20 cellular contexts compared by ENCODE assay signal in the genomic region with DNA sequence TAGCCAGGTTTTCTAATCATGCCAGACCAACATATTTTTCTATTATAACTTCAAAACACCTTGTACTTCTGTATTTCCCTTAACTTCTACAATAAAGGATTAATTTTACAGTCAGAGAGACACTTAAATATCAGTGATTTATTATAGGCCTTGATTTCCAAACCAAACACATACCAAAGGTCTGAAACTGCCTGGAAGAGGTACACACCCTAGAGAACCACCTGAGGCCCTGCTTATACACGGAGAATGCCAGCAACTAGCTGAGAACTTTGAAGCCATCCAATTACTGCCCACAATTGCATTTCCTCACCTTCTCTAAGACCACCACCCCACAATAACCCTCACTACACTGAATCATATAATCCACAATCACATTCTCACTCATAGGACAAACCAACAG. TPM values are rescaled to one million over a fixed set of nuclear protein-coding genes. Genes with fewer than 3 reads are reported as not detected.
DNase-seq lines count a peak whose midpoint lies in the region; ATAC-seq, FAIRE-seq and TF ChIP-seq lines count a peak whose summit lies in the region.
"Had no signal": no experiment of that assay in that cellular context is flagged by ENCODE, and none has a peak within 500 bp of the region (broad histone marks: within the 10 kb centered on the region; RNA-seq: fewer than 3 reads in every experiment).

No MANE protein-coding gene starts in this region.

- peak overlapping the region; percentile 62 for H3K4me2 ChIP-seq in mammary epithelial cell (ENCODE audit: insufficient read depth, low read depth, low read length)
- H3K4me2 ChIP-seq in GM23338 = no peak overlapping the region
- H3K4me2 ChIP-seq: KMS-11 had no signal

- TF ChIP-seq CTCF in mammary epithelial cell (conservative IDR thresholded peaks at IDR 0.05 in 1 of 2, IDR thresholded peaks at IDR 0.05 in 1 of 2; ENCODE audit: extremely low read depth in 1 of 2, insufficient read depth in 1 of 2, low read depth in 1 of 2, low read length in 2 of 2) = no peak
- TF ChIP-seq CTCF in kidney (IDR thresholded peaks at IDR 0.05; ENCODE audit: borderline replicate concordance, extremely low read depth, insufficient read depth) = no peak
- TF ChIP-seq CTCF in transverse colon (IDR thresholded peaks at IDR 0.05) = no peak
- no peak for TF ChIP-seq CTCF in GM23338 (conservative IDR thresholded peaks at IDR 0.05; ENCODE audit: low read depth in 2 of 2)

- H2AFZ ChIP-seq in mammary epithelial cell (ENCODE audit: low read depth, low read length) (no peak overlapping the region), GM23338 (no peak overlapping the region)

- no peaks in the 10 kb centered on the region for H3K9me2 ChIP-seq in GM23338 (ENCODE audit: insufficient read depth)

- no peak overlapping the region for H3K4me3 Mint-ChIP-seq in GM23338
- H3K4me3 Mint-ChIP-seq: activated CD8-positive, alpha-beta T cell treated with anti-CD3 and anti-CD28 coated beads, Interleukin-2, amount 10 ng/mL, durations not matched to agents 7 days and 5 days had no signal

- DNase-seq in NCI-H69 (lab: John Stamatoyannopoulos, UW) (peak; percentile 4), mammary epithelial cell (peak; percentile 50), kidney (no peak), transverse colon (no peak), posterior vena cava (ENCODE audit: low spot score) (no peak), SIG-M5 treated with dmso at 0.1 percent for 504 hours (lab: John Stamatoyannopoulos, UW; ENCODE audit: unreplicated experiment) (no peak), GM23338 (ENCODE audit: low spot score) (no peak)
- DNase-seq: activated CD8-positive, alpha-beta T cell treated with anti-CD3 and anti-CD28 coated beads, Interleukin-2, amount 10 ng/mL, durations not matched to agents 7 days and 5 days; effector CD4-positive, alpha-beta T cell; GF-D8; GOT3; NCI-H1105 treated with DMSO at 0.1 percent for 48 hours; NCI-H2171; NCI-H748 treated with DMSO at 0.1 percent for 48 hours; right lobe of liver; stimulated activated CD4-positive, alpha-beta T cell treated with anti-CD3 and anti-CD28 coated beads, Interleukin-2, amount 100 ng/mL, for 24 hours had no signal

- peaks cover 69% of the 10 kb centered on the region for H3K4me1 Mint-ChIP-seq in GM23338

- no peak overlapping the region for H3K27ac Mint-ChIP-seq in GM23338
- H3K27ac Mint-ChIP-seq: activated CD8-positive, alpha-beta T cell treated with anti-CD3 and anti-CD28 coated beads, Interleukin-2, amount 10 ng/mL, durations not matched to agents 7 days and 5 days had no signal

- in situ Hi-C loops in mammary epithelial cell (cut with MboI; ENCODE audit: low sequenced_read_pairs in 2 of 2) (no loop called here), transverse colon (cut with MboI; ENCODE audit: low pct_ligation_motif_present in 1 of 4, low pct_unique_long_range_greater_than_20kb in 1 of 4, low sequenced_read_pairs in 3 of 4) (no loop called here)

- H4K20me1 ChIP-seq in mammary epithelial cell (ENCODE audit: insufficient read depth, low read length) (no peaks in the 10 kb centered on the region), GM23338 (replicated peaks; ENCODE audit: insufficient read depth) (peaks cover 77% of the 10 kb centered on the region)

- TF ChIP-seq POLR2A in transverse colon (IDR thresholded peaks at IDR 0.05) = no peak

- 29% methylated on average over 1 of the region's 1 CpG for WGBS in mammary epithelial cell (ENCODE audit: low coverage, missing lambda C conversion rate)
- 33 to 41% methylated on average over 1 of the region's 1 CpG for WGBS in transverse colon (ENCODE audit: low coverage in 1 of 2), 2 donors

- FAIRE-seq in kidney (lab: Jason Lieb, UNC) = no peak
- FAIRE-seq: GM12891 had no signal

- peak overlapping the region; percentile 35 for H3K27ac ChIP-seq in mammary epithelial cell (ENCODE audit: insufficient read depth, low read depth, low read length)
- H3K27ac ChIP-seq in kidney (ENCODE audit: low read depth in 2 of 2, low read length in 2 of 2) = peak overlapping the region; percentile 5 to 49
- H3K27ac ChIP-seq in transverse colon = peak overlapping the region; percentile 43 to 73 (median 52)
- H3K27ac ChIP-seq in GM23338 (ENCODE audit: low read depth) = no peak overlapping the region
- H3K27ac ChIP-seq: cardiac muscle cell, KMS-11, right lobe of liver, VCaP had no signal

- peaks cover 5% of the 10 kb centered on the region for H3K27me3 Mint-ChIP-seq in GM23338 (ENCODE audit: insufficient read depth, low read depth, poor library complexity)

- ATAC-seq in GM23338 = no peak
- ATAC-seq: activated CD8-positive, alpha-beta T cell treated with anti-CD3 and anti-CD28 coated beads, Interleukin-2, amount 10 ng/mL, durations not matched to agents 7 days and 5 days; right lobe of liver had no signal

- H3K9me3 Mint-ChIP-seq in GM23338 = no peaks in the 10 kb centered on the region

- no peak overlapping the region for H3K9ac ChIP-seq in mammary epithelial cell (ENCODE audit: insufficient read depth, low read length)
- H3K9ac ChIP-seq in kidney (ENCODE audit: low read length in 2 of 2) = no peak overlapping the region
- H3K9ac ChIP-seq: KMS-11 had no signal

- H3K27me3 ChIP-seq in mammary epithelial cell (ENCODE audit: insufficient read depth, low read length) = no peaks in the 10 kb centered on the region
- no peaks in the 10 kb centered on the region for H3K27me3 ChIP-seq in transverse colon
- no peaks in the 10 kb centered on the region for H3K27me3 ChIP-seq in GM23338 (ENCODE audit: insufficient read depth)
- H3K27me3 ChIP-seq: cardiac muscle cell, right lobe of liver had no signal

- peaks cover 12% of the 10 kb centered on the region for H3K36me3 Mint-ChIP-seq in GM23338 (ENCODE audit: low read depth)

- H3K36me3 ChIP-seq in mammary epithelial cell (ENCODE audit: insufficient read depth, low read length) = no peaks in the 10 kb centered on the region
- H3K36me3 ChIP-seq in kidney (ENCODE audit: control insufficient read depth in 1 of 2, insufficient read depth in 2 of 2, low read length in 2 of 2) = no peaks in the 10 kb centered on the region
- H3K36me3 ChIP-seq in transverse colon = no peaks in the 10 kb centered on the region
- no peaks in the 10 kb centered on the region; the same call in 1 of the 2 replicates for H3K36me3 ChIP-seq in GM23338 (ENCODE audit: insufficient read depth)
- H3K36me3 ChIP-seq: cardiac muscle cell, right lobe of liver had no signal

- no peak overlapping the region for H3K4me3 ChIP-seq in mammary epithelial cell (replicated peaks in 1 of 3; ENCODE audit: insufficient read depth in 1 of 3, low read depth in 2 of 3, low read length in 3 of 3)
- H3K4me3 ChIP-seq in kidney (ENCODE audit: low read length in 2 of 2) = peak overlapping the region in 1 of 2 donors; percentile 40
- no peak overlapping the region for H3K4me3 ChIP-seq in transverse colon
- H3K4me3 ChIP-seq in GM23338 = no peak overlapping the region
- H3K4me3 ChIP-seq: cardiac muscle cell, right lobe of liver had no signal

- dilution Hi-C loops in mammary epithelial cell (cut with HindIII; ENCODE audit: low sequenced_read_pairs) = no loop called here

- CTCF ChIA-PET in mammary epithelial cell (lab: Charles Lee; ENCODE audit: low non-redundant PET) = no interaction called here

- BruUV-seq in mammary epithelial cell (replicated peaks; lab: Mats Ljungman, UMichigan) = no TSS peak

- no peak for TF ChIP-seq EP300 in transverse colon (IDR thresholded peaks at IDR 0.05; ENCODE audit: low read depth)

- H3K9me3 ChIP-seq in mammary epithelial cell (replicated peaks; ENCODE audit: insufficient read depth, low read length) = no peaks in the 10 kb centered on the region
- H3K9me3 ChIP-seq in kidney (ENCODE audit: control insufficient read depth in 1 of 2, low read length in 2 of 2) = no peaks in the 10 kb centered on the region
- no peaks in the 10 kb centered on the region for H3K9me3 ChIP-seq in transverse colon
- H3K9me3 ChIP-seq: right lobe of liver had no signal

- H3K79me2 ChIP-seq in mammary epithelial cell (ENCODE audit: insufficient read depth, low read length) (peaks cover 97% of the 10 kb centered on the region), GM23338 (replicated peaks; ENCODE audit: insufficient read depth) (peaks cover 96% of the 10 kb centered on the region)

- H3F3A ChIP-seq in GM23338 (replicated peaks; ENCODE audit: low read depth) = no peaks in the 10 kb centered on the region

- H3K4me1 ChIP-seq in mammary epithelial cell (ENCODE audit: insufficient read depth, low read length) (peaks cover 49% of the 10 kb centered on the region), kidney (ENCODE audit: control insufficient read depth in 1 of 2, insufficient read depth in 1 of 2, low read depth in 1 of 2, low read length in 2 of 2) (peaks cover 23 to 34% of the 10 kb centered on the region in 2 donors), transverse colon (peaks cover 31 to 84% (median 66%) of the 10 kb centered on the region in 4 donors), GM23338 (ENCODE audit: insufficient read depth) (peaks cover 45% of the 10 kb centered on the region)

- intact Hi-C loops in mammary epithelial cell (cut with micrococcal nuclease) (no loop called here), kidney (cut with DNase I) (no loop called here), transverse colon (cut with DNase I; ENCODE audit: low total_unique reads) (no loop called here), posterior vena cava (cut with DNase I) (loop anchor here (10.0 kb wide), 2 partner anchors 57 to 277 kb away; no protein-coding TSS in a partner anchor)

TF ChIP-seq in GM23338, 12 proteins besides CTCF, POLR2A, EP300 and RAD21 (continues in another document):
- TF ChIP-seq CREB1 (CRISPR knock-in tag; IDR thresholded peaks at IDR 0.05; ENCODE audit: low read depth) = no peak
- no peak for TF ChIP-seq STAT1 (IDR thresholded peaks at IDR 0.05; ENCODE audit: unreplicated experiment)
- TF ChIP-seq NANOG (IDR thresholded peaks at IDR 0.05; ENCODE audit: borderline replicate concordance) = no peak
- TF ChIP-seq, protein P1, sequence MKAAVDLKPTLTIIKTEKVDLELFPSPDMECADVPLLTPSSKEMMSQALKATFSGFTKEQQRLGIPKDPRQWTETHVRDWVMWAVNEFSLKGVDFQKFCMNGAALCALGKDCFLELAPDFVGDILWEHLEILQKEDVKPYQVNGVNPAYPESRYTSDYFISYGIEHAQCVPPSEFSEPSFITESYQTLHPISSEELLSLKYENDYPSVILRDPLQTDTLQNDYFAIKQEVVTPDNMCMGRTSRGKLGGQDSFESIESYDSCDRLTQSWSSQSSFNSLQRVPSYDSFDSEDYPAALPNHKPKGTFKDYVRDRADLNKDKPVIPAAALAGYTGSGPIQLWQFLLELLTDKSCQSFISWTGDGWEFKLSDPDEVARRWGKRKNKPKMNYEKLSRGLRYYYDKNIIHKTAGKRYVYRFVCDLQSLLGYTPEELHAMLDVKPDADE (IDR thresholded peaks at IDR 0.05) = no peak
- TF ChIP-seq ZNF331 (CRISPR knock-in tag; IDR thresholded peaks at IDR 0.05; ENCODE audit: low read depth) = no peak
- TF ChIP-seq EZH2phosphoT487 (IDR thresholded peaks at IDR 0.05; ENCODE audit: unreplicated experiment) = no peak

RNA-seq across cellular contexts. Expression of a gene that starts 4.9 kb away (rescaled TPM):
- total RNA-seq in mammary epithelial cell (10 to 100 TPM; 52.4 to 76.0 TPM), kidney (47.0 TPM), transverse colon (10 to 100 TPM; 26.2 to 56.7 (median 49.5) TPM), posterior vena cava (10 to 100 TPM; 60.4 to 64.3 TPM)
- polyA plus RNA-seq in mammary epithelial cell (31.9 TPM), kidney (ENCODE audit: insufficient read depth, low read depth, low replicate concordance) (15.5 TPM), GM23338 (2016; fragmentation: Nextera tagmentation; extraction: Ambion mirVana) (32.1 and 32.5 TPM in 2 replicates)
- 65.6 TPM for polyA minus RNA-seq in mammary epithelial cell
- total RNA-seq in GM23338 (2014; rRNA removed; shearing (Covaris generic)) = 66.9 and 69.4 TPM in 2 replicates

Comparison
In these comparisons a context has a peak if more than half of its experiments do, and no peak if none do; other contexts are left out.
1. DNase-seq: peak in NCI-H69 (single experiment) and mammary epithelial cell (single experiment); none in kidney (single experiment), transverse colon (single experiment), posterior vena cava (single experiment), SIG-M5 treated with dmso at 0.1 percent for 504 hours (single experiment) and GM23338 (single experiment).
2. intact Hi-C loops: an anchor here in posterior vena cava (10.0 kb wide); none called in mammary epithelial cell, kidney and transverse colon.